ENCODE assay signal across 25 cellular contexts in genomic region chr14:79256311-79256879, GRCh38.
DNase-seq lines count a peak whose midpoint lies in the region; ATAC-seq, FAIRE-seq and TF ChIP-seq lines count a peak whose summit lies in the region.
"Had no signal": no experiment of that assay in that cellular context is flagged by ENCODE, and none has a peak within 500 bp of the region (broad histone marks: within the 10 kb centered on the region; RNA-seq: fewer than 3 reads in every experiment).

No MANE protein-coding gene starts in this region.

- no peak overlapping the region for H3K14ac ChIP-seq in H1 (ENCODE audit: insufficient read length)

- no peak overlapping the region for H3K9ac ChIP-seq in H1 (replicated peaks in 1 of 4; ENCODE audit: extremely low read depth in 1 of 4, low read depth in 3 of 4, low read length in 3 of 4)

- H3K23ac ChIP-seq in H1 (ENCODE audit: insufficient read length): no peak overlapping the region

- CTCF ChIA-PET in AG04450 (lab: Charles Lee): no interaction called here
- CTCF ChIA-PET in H1 (lab: Charles Lee; ENCODE audit: partially characterized antibody): interaction anchor here (1.0 to 1.7 kb wide), 4 partner anchors 9 to 295 kb away, joined by 3 to 8 read pairs (median 3); no protein-coding TSS in a partner anchor

- no peak overlapping the region for H2BK20ac ChIP-seq in H1 (ENCODE audit: low read length)

- FAIRE-seq in H1 (lab: Jason Lieb, UNC): no peak

- H3K4me2 ChIP-seq in H1 (ENCODE audit: insufficient read depth in 1 of 2, low read depth in 2 of 2, low read length in 2 of 2): no peak overlapping the region
- H3K4me2 ChIP-seq: smooth muscle cell had no signal

- H3K79me2 ChIP-seq in H1 (ENCODE audit: control insufficient read depth in 1 of 2, insufficient read depth in 2 of 2, low read length in 2 of 2): no peaks in the 10 kb centered on the region

- TF ChIP-seq CTCF in AG04450 (IDR thresholded peaks at IDR 0.05; ENCODE audit: low read depth, low read length) (0 out of 2 replicates have a peak, but pooled peaks have one; percentile 4), H1 (IDR thresholded peaks at IDR 0.05; ENCODE audit: control extremely low read depth in 1 of 3, insufficient read depth in 1 of 3, low read depth in 1 of 3, low read length in 3 of 3) (peak in 2 of 3 experiments; percentile 12 to 38; a peak in 2 of 4 replicates)

- no peak for TF ChIP-seq POLR2A in H1 (IDR thresholded peaks at IDR 0.05; ENCODE audit: control extremely low read depth in 1 of 2, low read depth in 2 of 2, low read length in 2 of 2)

- no peak for ATAC-seq in HG03457 (IDR thresholded peaks at IDR 0.05; ENCODE audit: unreplicated experiment)
- ATAC-seq: lower lobe of right lung, Panc1 had no signal

- no peaks in the 10 kb centered on the region for H3K9me3 ChIP-seq in AG04450 (ENCODE audit: control insufficient read depth, insufficient read depth, low read length)
- no peaks in the 10 kb centered on the region for H3K9me3 ChIP-seq in H1 (ENCODE audit: insufficient read depth in 2 of 2, low read depth in 1 of 2, low read length in 1 of 2)
- H3K9me3 ChIP-seq: breast epithelium, lower lobe of right lung, thyroid gland had no signal

- H3K4ac ChIP-seq in H1 (replicated peaks; ENCODE audit: insufficient read length, low read depth, low read length): no peak overlapping the region

- 94% methylated on average over 2 of the region's 2 CpGs; no CpG with 5 or more reads in 1 of the 2 experiments for WGBS in H1 (ENCODE audit: extremely low coverage in 1 of 2, insufficient coverage in 1 of 2, insufficient read length in 1 of 2, insufficient replicate concordance in 2 of 2, low coverage in 1 of 2, low lambda C conversion rate in 2 of 2, missing lambda C conversion rate in 1 of 2), 2 experiments

- H4K5ac ChIP-seq in H1 (ENCODE audit: insufficient read length, low read depth, low read length): no peak overlapping the region

- in situ Hi-C loops in KBM-7 (cut with MboI; ENCODE audit: low pct_unique_long_range_greater_than_20kb, low sequenced_read_pairs): no loop called here

- H3K27me3 ChIP-seq in AG04450 (ENCODE audit: control insufficient read depth, insufficient read depth, low read length) (no peaks in the 10 kb centered on the region), H1 (replicated peaks in 1 of 4; ENCODE audit: control insufficient read depth in 3 of 4, extremely low read depth in 1 of 4, insufficient read depth in 3 of 4, low read length in 3 of 4) (no peaks in the 10 kb centered on the region)
- H3K27me3 ChIP-seq: breast epithelium, thyroid gland had no signal

- H3K23me2 ChIP-seq in H1 (ENCODE audit: low read depth, low read length): peaks cover 2% of the 10 kb centered on the region; the same call in 1 of the 2 replicates

- H2AK5ac ChIP-seq in H1 (ENCODE audit: low read depth, low read length): no peak overlapping the region

- DNase-seq in AG04450 (ENCODE audit: low read depth, low spot score) (no peak), KBM-7 (peak; percentile 28), NCI-H82 treated with DMSO at 0.1 percent for 48 hours (lab: John Stamatoyannopoulos, UW; ENCODE audit: unreplicated experiment) (peak; percentile 17), H1 (ENCODE audit: low read depth in 1 of 2, low spot score in 2 of 2) (no peak), hypothalamus (lab: John Stamatoyannopoulos, UW) (no peak), NCI-H2107 treated with DMSO at 0.1 percent for 48 hours (lab: John Stamatoyannopoulos, UW; ENCODE audit: unreplicated experiment) (no peak)
- DNase-seq in NK-92 treated with Interleukin-12 subunit alpha and Interleukin-12 subunit beta, amount 100 ng/mL, for 24 hours (lab: John Stamatoyannopoulos, UW): no peak
- DNase-seq: ACHN; activated B cell treated with CpG ODN at 0.5 μM for 24 hours; activated CD4-positive, alpha-beta memory T cell treated with anti-CD3 and anti-CD28 coated beads for 36 hours; activated gamma-delta T cell; cortex of kidney; DMS153; GF-D8; lower lobe of right lung; NCI-H1930; NCI-H526 treated with DMSO at 0.1 percent for 48 hours; stimulated activated CD4-positive, alpha-beta T cell treated with anti-CD3 and anti-CD28 coated beads, Interleukin-2, amount 100 ng/mL, for 48 hours; stimulated activated naive CD4-positive, alpha-beta T cell treated with Interleukin-2 at 50 U/mL for 16 hours; thyroid gland had no signal

- H3K56ac ChIP-seq in H1 (replicated peaks; ENCODE audit: insufficient read length, low read depth, low read length): no peak overlapping the region

- H3K36me3 ChIP-seq in H1 (ENCODE audit: control insufficient read depth in 2 of 4, insufficient read depth in 4 of 4, low read length in 3 of 4): no peaks in the 10 kb centered on the region
- H3K36me3 ChIP-seq: breast epithelium, lower lobe of right lung, thyroid gland had no signal

- peak; percentile 58 to 70 for TF ChIP-seq RAD21 in H1 (IDR thresholded peaks at IDR 0.05 in 1 of 2, conservative IDR thresholded peaks at IDR 0.05 in 1 of 2; ENCODE audit: low read depth in 2 of 2, low read length in 2 of 2)

- H4K91ac ChIP-seq in H1 (replicated peaks; ENCODE audit: insufficient read length, low read length): no peak overlapping the region

- no peak overlapping the region for H2BK120ac ChIP-seq in H1 (replicated peaks; ENCODE audit: low read depth, low read length)

- no peak overlapping the region for H4K8ac ChIP-seq in H1 (ENCODE audit: extremely low read depth, insufficient read depth, low read length)

- H3K18ac ChIP-seq in H1 (ENCODE audit: extremely low read depth, low read length): no peak overlapping the region

- H4K20me1 ChIP-seq in H1 (replicated peaks in 1 of 2; ENCODE audit: control insufficient read depth in 1 of 2, insufficient read depth in 2 of 2, low read length in 2 of 2): no peaks in the 10 kb centered on the region

- H3K79me1 ChIP-seq in H1 (ENCODE audit: low read depth, low read length): no peaks in the 10 kb centered on the region

- H2BK15ac ChIP-seq in H1 (ENCODE audit: low read length): no peak overlapping the region

- no peak overlapping the region for H2AFZ ChIP-seq in H1 (ENCODE audit: low read length)

- H3K4me1 ChIP-seq in H1 (replicated peaks in 1 of 4; ENCODE audit: control insufficient read depth in 3 of 4, insufficient read depth in 4 of 4, low read length in 3 of 4): 0 out of 7 replicates have a peak, but pooled peaks cover 0 to 2% (median 0%) of the 10 kb centered on the region in 4 experiments
- H3K4me1 ChIP-seq: breast epithelium, lower lobe of right lung, thyroid gland had no signal

- no peak overlapping the region for H3K27ac ChIP-seq in AG04450 (ENCODE audit: low read depth, low read length)
- no peak overlapping the region for H3K27ac ChIP-seq in H1 (ENCODE audit: low read depth, low read length)
- H3K27ac ChIP-seq: breast epithelium, C4-2B, lower lobe of right lung, thyroid gland had no signal

- H3K4me3 ChIP-seq in AG04450 (ENCODE audit: low read depth, low read length): no peak overlapping the region
- no peak overlapping the region for H3K4me3 ChIP-seq in H1 (ENCODE audit: extremely low read depth in 1 of 4, insufficient read depth in 2 of 4, low read depth in 3 of 4, low read length in 4 of 4)
- H3K4me3 ChIP-seq: breast epithelium, lower lobe of right lung, smooth muscle cell, thyroid gland had no signal

- no peak overlapping the region for H2BK12ac ChIP-seq in H1 (ENCODE audit: low read depth, low read length)

- POLR2A ChIA-PET in AG04450 (lab: Yijun Ruan, JAX) (no interaction called here), H1 (lab: Charles Lee; ENCODE audit: partially characterized antibody) (no interaction called here)

- no peak for TF ChIP-seq EP300 in H1 (IDR thresholded peaks at IDR 0.05; ENCODE audit: borderline replicate concordance in 1 of 2, low read depth in 2 of 2, low read length in 2 of 2)

- H2BK5ac ChIP-seq in H1 (ENCODE audit: low read depth, low read length): no peak overlapping the region

TF ChIP-seq in H1, 55 proteins besides CTCF, POLR2A, EP300 and RAD21:
- TF ChIP-seq RBBP5 (IDR thresholded peaks at IDR 0.05; ENCODE audit: borderline replicate concordance, low read depth, low read length): no peak
- TF ChIP-seq RFX5 (IDR thresholded peaks at IDR 0.05; ENCODE audit: borderline replicate concordance, low read depth, low read length): no peak
- TF ChIP-seq SRF (IDR thresholded peaks at IDR 0.05; ENCODE audit: low read depth, low read length): no peak
- no peak for TF ChIP-seq PHF8 (conservative IDR thresholded peaks at IDR 0.05; ENCODE audit: low read depth, low read length)
- no peak for TF ChIP-seq MAX (IDR thresholded peaks at IDR 0.05)

Comparison
In these comparisons a context has a peak if more than half of its experiments do, and no peak if none do; other contexts are left out.
1. DNase-seq: peak in KBM-7 (single experiment) and NCI-H82 treated with DMSO at 0.1 percent for 48 hours (single experiment); none in AG04450 (single experiment), H1 (0 of 2), hypothalamus (0 of 51), NK-92 treated with Interleukin-12 subunit alpha and Interleukin-12 subunit beta, amount 100 ng/mL, for 24 hours (single experiment) and NCI-H2107 treated with DMSO at 0.1 percent for 48 hours (single experiment).